16 cellular contexts compared by ENCODE assay signal in the genomic region with DNA sequence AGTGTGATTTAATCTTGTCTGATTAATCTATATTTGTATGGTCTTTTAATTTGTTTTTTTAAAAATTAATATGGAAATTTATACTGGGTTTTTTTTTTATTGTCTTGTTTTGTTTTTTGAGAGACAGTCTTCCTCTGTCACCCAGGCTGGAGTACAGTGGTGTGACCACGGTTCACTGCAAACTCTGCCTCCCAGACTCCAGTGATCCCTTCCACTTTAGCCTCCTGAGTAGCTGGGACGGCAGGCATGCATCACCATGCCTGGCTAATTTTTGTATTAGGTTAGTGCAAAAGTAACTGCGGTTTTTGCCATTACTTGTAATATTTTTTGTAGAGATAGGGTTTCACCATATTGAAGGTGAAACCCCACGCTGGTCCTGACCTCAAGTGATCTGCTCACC.
DNase-seq lines count a peak whose midpoint lies in the region; ATAC-seq, FAIRE-seq and TF ChIP-seq lines count a peak whose summit lies in the region.
"Had no signal": no experiment of that assay in that cellular context is flagged by ENCODE, and none has a peak within 500 bp of the region (broad histone marks: within the 10 kb centered on the region; RNA-seq: fewer than 3 reads in every experiment).

No MANE protein-coding gene starts in this region.

- no peak for FAIRE-seq in RCC 7860 (lab: Jason Lieb, UNC)
- FAIRE-seq: GM12892 had no signal

- no peaks in the 10 kb centered on the region for H3K9me3 ChIP-seq in trophoblast cell (ENCODE audit: insufficient read depth, low read depth, low read length)
- H3K9me3 ChIP-seq: Caco-2 had no signal

- peak overlapping the region; percentile 80 for H2AK5ac ChIP-seq in trophoblast cell (ENCODE audit: low read length)

- H3K27ac ChIP-seq in 22Rv1 = peak overlapping the region; percentile 85
- no peak overlapping the region for H3K27ac ChIP-seq in trophoblast cell (ENCODE audit: low read depth, low read length)
- H3K27ac ChIP-seq: GM23248 had no signal

- no peak overlapping the region for H3K9ac ChIP-seq in trophoblast cell (ENCODE audit: low read length)
- H3K9ac ChIP-seq: GM23248 had no signal

- H3K4me2 ChIP-seq in trophoblast cell (ENCODE audit: low read length) = no peak overlapping the region

- no peak overlapping the region for H3K23ac ChIP-seq in trophoblast cell (ENCODE audit: low read length)

- H2BK120ac ChIP-seq in trophoblast cell (ENCODE audit: insufficient read depth, low read length, poor library complexity) = no peak overlapping the region

- POLR2A ChIA-PET in WTC11 (lab: Charles Lee) = no interaction called here

- H2BK5ac ChIP-seq in trophoblast cell (ENCODE audit: low read depth, low read length, poor library complexity) = peak overlapping the region; percentile 65

- H3K14ac ChIP-seq in trophoblast cell (ENCODE audit: low read length) = no peak overlapping the region

- H3K4ac ChIP-seq in trophoblast cell (ENCODE audit: low read depth, low read length) = no peak overlapping the region

- H3K79me1 ChIP-seq in trophoblast cell (ENCODE audit: low read length) = peaks cover 7% of the 10 kb centered on the region

- H2AFZ ChIP-seq in trophoblast cell (ENCODE audit: insufficient read depth, low read length, poor library complexity) = no peak overlapping the region
- H2AFZ ChIP-seq: GM23248 had no signal

- CTCF ChIA-PET in WTC11 (lab: Charles Lee) = no interaction called here

- H2BK12ac ChIP-seq in trophoblast cell (ENCODE audit: low read length) = peak overlapping the region; percentile 67

- WGBS in trophoblast cell (ENCODE audit: extremely low coverage, insufficient coverage, insufficient read length) = no CpG with 5 or more reads among the region's 4 CpGs

- peaks cover 37% of the 10 kb centered on the region for H3K36me3 Mint-ChIP-seq in WTC11

- H3K4me1 ChIP-seq in trophoblast cell (ENCODE audit: control insufficient read depth in 1 of 2, insufficient read depth in 2 of 2, low read length in 2 of 2) = peaks cover 2 to 5% of the 10 kb centered on the region in 2 experiments

- H3K36me3 ChIP-seq in trophoblast cell (ENCODE audit: control insufficient read depth in 1 of 2, insufficient read depth in 2 of 2, low read length in 2 of 2) = peaks cover 0 to 2% of the 10 kb centered on the region in 2 experiments

- H3K4me3 ChIP-seq in trophoblast cell (ENCODE audit: low read depth, low read length) = no peak overlapping the region
- H3K4me3 ChIP-seq: GM23248 had no signal

- DNase-seq in DMS79 (lab: John Stamatoyannopoulos, UW) (peak; percentile 45), WTC11 (ENCODE audit: low spot score) (no peak), trophoblast cell (no peak), RCC 7860 (ENCODE audit: low spot score) (no peak)
- DNase-seq in activated CD8-positive, alpha-beta memory T cell treated with anti-CD3 and anti-CD28 coated beads for 24 hours = no peak
- DNase-seq: Caco-2; CD8-positive, alpha-beta memory T cell; DND-41; GDM1; GM23248; H9; IMR-90; KBM-7 had no signal

- ATAC-seq in WTC11 (no peak), GM19397 (IDR thresholded peaks at IDR 0.05; ENCODE audit: unreplicated experiment) (no peak)

- H4K12ac ChIP-seq in trophoblast cell (ENCODE audit: low read depth, low read length) = no peak overlapping the region

- H3K27me3 Mint-ChIP-seq in WTC11 (ENCODE audit: low read depth) = no peaks in the 10 kb centered on the region
- H3K27me3 Mint-ChIP-seq: CD8-positive, alpha-beta memory T cell had no signal

- no peak overlapping the region for H4K8ac ChIP-seq in trophoblast cell (ENCODE audit: low read depth, low read length)

- H3K18ac ChIP-seq in trophoblast cell (ENCODE audit: low read length) = no peak overlapping the region

- no peaks in the 10 kb centered on the region for H3K27me3 ChIP-seq in trophoblast cell (ENCODE audit: insufficient read depth, low read length)

- peak overlapping the region; percentile 75 for H4K91ac ChIP-seq in trophoblast cell (ENCODE audit: low read depth, low read length)

- TF ChIP-seq CTCF in 22Rv1 (IDR thresholded peaks at IDR 0.05) = no peak
- no peak for TF ChIP-seq CTCF in WTC11 (IDR thresholded peaks at IDR 0.05)

- H3K27ac Mint-ChIP-seq in WTC11 = peak overlapping the region; percentile 51

- H3K79me2 ChIP-seq in trophoblast cell (ENCODE audit: control insufficient read depth, insufficient read depth, low read length, poor library complexity) = no peaks in the 10 kb centered on the region

- H3K9me3 Mint-ChIP-seq in WTC11 = no peaks in the 10 kb centered on the region
- H3K9me3 Mint-ChIP-seq: CD8-positive, alpha-beta memory T cell; H9 had no signal

- H3K4me1 Mint-ChIP-seq in WTC11 = peaks cover 22% of the 10 kb centered on the region

- no peak overlapping the region for H3K4me3 Mint-ChIP-seq in WTC11
- H3K4me3 Mint-ChIP-seq: CD8-positive, alpha-beta memory T cell; H9 had no signal

TF ChIP-seq in WTC11, 78 proteins besides CTCF, POLR2A, EP300 and RAD21:
- no peak for TF ChIP-seq SP1 (CRISPR knock-in tag; conservative IDR thresholded peaks at IDR 0.05)
